In the genomic region with DNA sequence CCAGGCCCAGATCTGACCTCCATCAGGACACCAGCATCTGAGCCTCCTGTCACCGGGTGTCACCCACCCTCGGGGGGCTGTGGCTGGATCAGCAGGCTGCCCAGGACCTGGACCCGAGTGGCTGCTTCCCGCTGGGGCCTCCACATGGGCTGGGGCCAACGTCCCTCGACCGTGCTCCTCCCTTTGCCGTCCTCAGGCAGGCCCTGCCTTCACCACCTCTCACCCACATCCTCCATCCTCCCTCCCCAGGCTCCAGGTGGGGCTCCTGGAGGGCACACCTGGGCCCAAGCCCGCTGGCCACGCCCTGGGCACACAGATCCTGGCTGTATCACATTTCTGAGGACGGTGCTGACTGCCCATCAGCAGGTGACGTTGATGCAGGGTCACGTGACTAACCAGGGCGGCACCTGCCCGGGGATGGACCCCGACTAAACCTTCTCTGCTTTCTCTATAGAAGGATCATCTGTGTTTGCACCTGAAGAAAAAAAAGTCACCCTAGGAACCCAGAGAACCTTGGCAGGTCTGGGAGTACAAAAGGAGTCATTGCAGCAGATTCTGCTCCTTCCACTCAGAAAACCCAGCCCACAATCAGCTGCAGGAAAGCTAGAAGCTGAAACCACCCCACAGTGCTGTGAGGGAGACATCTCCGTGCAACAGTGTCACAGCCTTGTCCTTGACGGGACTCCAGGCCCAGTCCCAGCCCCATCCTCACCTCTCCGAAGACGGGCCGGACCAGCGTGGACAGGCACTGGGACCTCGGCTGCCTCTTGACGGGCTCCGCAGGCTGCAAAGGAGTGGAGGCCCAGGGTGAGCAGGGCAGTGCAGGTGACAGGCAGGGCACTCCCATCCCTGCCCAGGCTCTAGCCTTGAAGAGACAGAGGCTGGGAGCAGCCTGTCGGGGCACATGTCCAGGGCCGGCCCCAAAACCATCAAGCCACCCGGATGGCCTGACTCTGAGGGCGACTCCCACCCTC, we compare ENCODE assay signal across 1 cellular context.
TF ChIP-seq lines count a peak whose summit lies in the region.

No MANE protein-coding gene starts in this region.

TF ChIP-seq in HepG2, 621 proteins besides CTCF, POLR2A, EP300 and RAD21:
- TF ChIP-seq ZMYM4 (CRISPR knock-in tag; IDR thresholded peaks at IDR 0.05) (no peak), PHF5A (CRISPR knock-in tag; IDR thresholded peaks at IDR 0.05; ENCODE audit: low read depth, unreplicated experiment) (no peak), ZNF768 (CRISPR knock-in tag; IDR thresholded peaks at IDR 0.05) (0 out of 2 replicates have a peak, but pooled peaks have one; percentile 4), ZNF136 (CRISPR knock-in tag; IDR thresholded peaks at IDR 0.05; ENCODE audit: low read depth) (no peak), YEATS2 (CRISPR knock-in tag; IDR thresholded peaks at IDR 0.05; ENCODE audit: borderline replicate concordance) (no peak), GABPA (IDR thresholded peaks at IDR 0.05; ENCODE audit: low read depth, low read length) (no peak), GABPA (CRISPR knock-in tag; IDR thresholded peaks at IDR 0.05; ENCODE audit: low read depth) (no peak), ELF1 (CRISPR knock-in tag; IDR thresholded peaks at IDR 0.05) (no peak), KDM4B (CRISPR knock-in tag; IDR thresholded peaks at IDR 0.05) (no peak), BHLHE40 (IDR thresholded peaks at IDR 0.05; ENCODE audit: low read length) (no peak), ZNF263 (CRISPR knock-in tag; IDR thresholded peaks at IDR 0.05) (0 out of 2 replicates have a peak, but pooled peaks have one; percentile 22), AGO2 (optimal IDR thresholded peaks at IDR 0.05; ENCODE audit: low read depth, low read length) (peak; percentile 28), ZNF766 (CRISPR knock-in tag; IDR thresholded peaks at IDR 0.05; ENCODE audit: borderline replicate concordance) (no peak), FOXA3 (CRISPR knock-in tag; IDR thresholded peaks at IDR 0.05) (no peak), DPF2 (CRISPR knock-in tag; IDR thresholded peaks at IDR 0.05; ENCODE audit: borderline replicate concordance, low read depth) (no peak), HNRNPH1 (optimal IDR thresholded peaks at IDR 0.05; ENCODE audit: low read depth, low read length) (no peak), SOX5 (CRISPR knock-in tag; IDR thresholded peaks at IDR 0.05; ENCODE audit: borderline replicate concordance) (no peak), TRIM24 (CRISPR knock-in tag; IDR thresholded peaks at IDR 0.05) (no peak), HNRNPLL (IDR thresholded peaks at IDR 0.05; ENCODE audit: low read depth, low read length, poor library complexity, severe bottlenecking) (no peak), ZFX (CRISPR knock-in tag; IDR thresholded peaks at IDR 0.05; ENCODE audit: low read depth) (0 out of 2 replicates have a peak, but pooled peaks have one; percentile 14), SAFB2 (CRISPR knock-in tag; IDR thresholded peaks at IDR 0.05; ENCODE audit: borderline replicate concordance, low read depth) (no peak), MYC (CRISPR knock-in tag; IDR thresholded peaks at IDR 0.05; ENCODE audit: borderline replicate concordance) (no peak)
- TF ChIP-seq, protein P1, sequence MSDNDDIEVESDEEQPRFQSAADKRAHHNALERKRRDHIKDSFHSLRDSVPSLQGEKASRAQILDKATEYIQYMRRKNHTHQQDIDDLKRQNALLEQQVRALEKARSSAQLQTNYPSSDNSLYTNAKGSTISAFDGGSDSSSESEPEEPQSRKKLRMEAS (IDR thresholded peaks at IDR 0.05), result 0 out of 2 replicates have a peak, but pooled peaks have one; percentile 14
- TF ChIP-seq, protein P2, sequence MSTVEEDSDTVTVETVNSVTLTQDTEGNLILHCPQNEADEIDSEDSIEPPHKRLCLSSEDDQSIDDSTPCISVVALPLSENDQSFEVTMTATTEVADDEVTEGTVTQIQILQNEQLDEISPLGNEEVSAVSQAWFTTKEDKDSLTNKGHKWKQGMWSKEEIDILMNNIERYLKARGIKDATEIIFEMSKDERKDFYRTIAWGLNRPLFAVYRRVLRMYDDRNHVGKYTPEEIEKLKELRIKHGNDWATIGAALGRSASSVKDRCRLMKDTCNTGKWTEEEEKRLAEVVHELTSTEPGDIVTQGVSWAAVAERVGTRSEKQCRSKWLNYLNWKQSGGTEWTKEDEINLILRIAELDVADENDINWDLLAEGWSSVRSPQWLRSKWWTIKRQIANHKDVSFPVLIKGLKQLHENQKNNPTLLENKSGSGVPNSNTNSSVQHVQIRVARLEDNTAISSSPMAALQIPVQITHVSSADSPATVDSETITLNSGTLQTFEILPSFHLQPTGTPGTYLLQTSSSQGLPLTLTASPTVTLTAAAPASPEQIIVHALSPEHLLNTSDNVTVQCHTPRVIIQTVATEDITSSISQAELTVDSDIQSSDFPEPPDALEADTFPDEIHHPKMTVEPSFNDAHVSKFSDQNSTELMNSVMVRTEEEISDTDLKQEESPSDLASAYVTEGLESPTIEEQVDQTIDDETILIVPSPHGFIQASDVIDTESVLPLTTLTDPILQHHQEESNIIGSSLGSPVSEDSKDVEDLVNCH (CRISPR knock-in tag; IDR thresholded peaks at IDR 0.05), result no peak
- TF ChIP-seq, protein P3, sequence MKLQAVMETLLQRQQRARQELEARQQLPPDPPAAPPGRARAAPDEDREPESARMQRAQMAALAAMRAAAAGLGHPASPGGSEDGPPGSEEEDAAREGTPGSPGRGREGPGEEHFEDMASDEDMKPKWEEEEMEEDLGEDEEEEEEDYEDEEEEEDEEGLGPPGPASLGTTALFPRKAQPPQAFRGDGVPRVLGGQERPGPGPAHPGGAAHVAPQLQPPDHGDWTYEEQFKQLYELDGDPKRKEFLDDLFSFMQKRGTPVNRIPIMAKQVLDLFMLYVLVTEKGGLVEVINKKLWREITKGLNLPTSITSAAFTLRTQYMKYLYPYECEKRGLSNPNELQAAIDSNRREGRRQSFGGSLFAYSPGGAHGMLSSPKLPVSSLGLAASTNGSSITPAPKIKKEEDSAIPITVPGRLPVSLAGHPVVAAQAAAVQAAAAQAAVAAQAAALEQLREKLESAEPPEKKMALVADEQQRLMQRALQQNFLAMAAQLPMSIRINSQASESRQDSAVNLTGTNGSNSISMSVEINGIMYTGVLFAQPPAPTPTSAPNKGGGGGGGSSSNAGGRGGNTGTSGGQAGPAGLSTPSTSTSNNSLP (IDR thresholded peaks at IDR 0.05; ENCODE audit: low read depth, low read length), result no peak
- TF ChIP-seq, protein P4, sequence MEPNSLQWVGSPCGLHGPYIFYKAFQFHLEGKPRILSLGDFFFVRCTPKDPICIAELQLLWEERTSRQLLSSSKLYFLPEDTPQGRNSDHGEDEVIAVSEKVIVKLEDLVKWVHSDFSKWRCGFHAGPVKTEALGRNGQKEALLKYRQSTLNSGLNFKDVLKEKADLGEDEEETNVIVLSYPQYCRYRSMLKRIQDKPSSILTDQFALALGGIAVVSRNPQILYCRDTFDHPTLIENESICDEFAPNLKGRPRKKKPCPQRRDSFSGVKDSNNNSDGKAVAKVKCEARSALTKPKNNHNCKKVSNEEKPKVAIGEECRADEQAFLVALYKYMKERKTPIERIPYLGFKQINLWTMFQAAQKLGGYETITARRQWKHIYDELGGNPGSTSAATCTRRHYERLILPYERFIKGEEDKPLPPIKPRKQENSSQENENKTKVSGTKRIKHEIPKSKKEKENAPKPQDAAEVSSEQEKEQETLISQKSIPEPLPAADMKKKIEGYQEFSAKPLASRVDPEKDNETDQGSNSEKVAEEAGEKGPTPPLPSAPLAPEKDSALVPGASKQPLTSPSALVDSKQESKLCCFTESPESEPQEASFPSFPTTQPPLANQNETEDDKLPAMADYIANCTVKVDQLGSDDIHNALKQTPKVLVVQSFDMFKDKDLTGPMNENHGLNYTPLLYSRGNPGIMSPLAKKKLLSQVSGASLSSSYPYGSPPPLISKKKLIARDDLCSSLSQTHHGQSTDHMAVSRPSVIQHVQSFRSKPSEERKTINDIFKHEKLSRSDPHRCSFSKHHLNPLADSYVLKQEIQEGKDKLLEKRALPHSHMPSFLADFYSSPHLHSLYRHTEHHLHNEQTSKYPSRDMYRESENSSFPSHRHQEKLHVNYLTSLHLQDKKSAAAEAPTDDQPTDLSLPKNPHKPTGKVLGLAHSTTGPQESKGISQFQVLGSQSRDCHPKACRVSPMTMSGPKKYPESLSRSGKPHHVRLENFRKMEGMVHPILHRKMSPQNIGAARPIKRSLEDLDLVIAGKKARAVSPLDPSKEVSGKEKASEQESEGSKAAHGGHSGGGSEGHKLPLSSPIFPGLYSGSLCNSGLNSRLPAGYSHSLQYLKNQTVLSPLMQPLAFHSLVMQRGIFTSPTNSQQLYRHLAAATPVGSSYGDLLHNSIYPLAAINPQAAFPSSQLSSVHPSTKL (CRISPR knock-in tag; IDR thresholded peaks at IDR 0.05), result no peak
